8 cellular contexts compared by ENCODE assay signal in genomic region chr20:50292324-50293243, GRCh38.
DNase-seq lines count a peak whose midpoint lies in the region; ATAC-seq and TF ChIP-seq lines count a peak whose summit lies in the region.

No MANE protein-coding gene starts in this region.

- in situ Hi-C loops in gastrocnemius medialis (cut with MboI; ENCODE audit: low sequenced_read_pairs in 4 of 4): loop anchor here in 2 of 4 donors (25.0 kb wide), 2 partner anchors 95 to 170 kb away; no protein-coding TSS in a partner anchor

- ATAC-seq in gastrocnemius medialis: peak; percentile 76 to 84
- ATAC-seq in HG03439 (IDR thresholded peaks at IDR 0.05; ENCODE audit: unreplicated experiment): no peak
- no peak for ATAC-seq in HG02885 (IDR thresholded peaks at IDR 0.05; ENCODE audit: poor library complexity, unreplicated experiment)
- no peak for ATAC-seq in HG02642 (IDR thresholded peaks at IDR 0.05; ENCODE audit: poor library complexity, unreplicated experiment)

- H3K4me2 ChIP-seq in BLaER1 treated with 17β-estradiol and CSF1 and Interleukin-3, amounts not matched to agents 10 nM and 100 nM: peak overlapping the region; percentile 12 to 90 (median 65); a peak in 19 of 22 replicates

- TF ChIP-seq CTCF in ascending aorta (IDR thresholded peaks at IDR 0.05): no peak
- TF ChIP-seq CTCF in gastrocnemius medialis (IDR thresholded peaks at IDR 0.05 in 4 of 5, conservative IDR thresholded peaks at IDR 0.05 in 1 of 5): no peak

- DNase-seq in LHCN-M2 (ENCODE audit: low read depth) (peak; percentile 91), ascending aorta (ENCODE audit: low spot score in 2 of 2) (peak; percentile 82 to 93), hypothalamus (lab: John Stamatoyannopoulos, UW) (peak in 43 of 51 donors; percentile 8 to 90 (median 69)), gastrocnemius medialis (peak; percentile 89 to 92)

- peak overlapping the region in 10 of 11 experiments; percentile 4 to 74 (median 48); a peak in 16 of 22 replicates for H3K27ac ChIP-seq in BLaER1 treated with 17β-estradiol and CSF1 and Interleukin-3, amounts not matched to agents 10 nM and 100 nM
- H3K27ac ChIP-seq in ascending aorta (peak overlapping the region; percentile 66 to 79), gastrocnemius medialis (peak overlapping the region; percentile 83 to 95 (median 85))

- no peaks in the 10 kb centered on the region for H3K9me3 ChIP-seq in BLaER1 treated with 17β-estradiol and CSF1 and Interleukin-3, amounts not matched to agents 10 nM and 100 nM (replicated peaks in 1 of 11)
- H3K9me3 ChIP-seq in ascending aorta: no peaks in the 10 kb centered on the region
- H3K9me3 ChIP-seq in gastrocnemius medialis: no peaks in the 10 kb centered on the region

- no peaks in the 10 kb centered on the region for H3K36me3 ChIP-seq in BLaER1 treated with 17β-estradiol and CSF1 and Interleukin-3, amounts not matched to agents 10 nM and 100 nM
- H3K36me3 ChIP-seq in ascending aorta (no peaks in the 10 kb centered on the region), gastrocnemius medialis (no peaks in the 10 kb centered on the region)

- H3K4me3 ChIP-seq in BLaER1 treated with 17β-estradiol and CSF1 and Interleukin-3, amounts not matched to agents 10 nM and 100 nM: 0 out of 20 replicates have a peak overlapping the region, but pooled peaks of 1 of the 10 experiments have one; percentile 32
- no peak overlapping the region for H3K4me3 ChIP-seq in ascending aorta
- no peak overlapping the region for H3K4me3 ChIP-seq in gastrocnemius medialis

- H3K9ac ChIP-seq in BLaER1 treated with 17β-estradiol and CSF1 and Interleukin-3, amounts not matched to agents 10 nM and 100 nM: peak overlapping the region in 7 of 11 experiments; percentile 10 to 61 (median 49); a peak in 10 of 22 replicates

- TF ChIP-seq POLR2A in gastrocnemius medialis (IDR thresholded peaks at IDR 0.05): peak; percentile 32

- H4K20me1 ChIP-seq in BLaER1 treated with 17β-estradiol and CSF1 and Interleukin-3, amounts not matched to agents 10 nM and 100 nM: peaks cover 0 to 15% (median 0%) of the 10 kb centered on the region in 11 experiments; a peak in 3 of 22 replicates

- H3K4me1 ChIP-seq in BLaER1 treated with 17β-estradiol and CSF1 and Interleukin-3, amounts not matched to agents 10 nM and 100 nM: peaks cover 29 to 72% (median 53%) of the 10 kb centered on the region in 10 experiments
- H3K4me1 ChIP-seq in ascending aorta (peaks cover 8 to 15% of the 10 kb centered on the region in 2 donors), gastrocnemius medialis (peaks cover 19 to 21% of the 10 kb centered on the region in 2 donors)

- intact Hi-C loops in ascending aorta (cut with DNase I): no loop called here
- intact Hi-C loops in gastrocnemius medialis (cut with DNase I; ENCODE audit: low total_unique reads): loop anchor here (5.0 to 10.0 kb wide), 3 partner anchors 85 to 178 kb away; partner anchors contain the start of gene UBE2V1

- peaks cover 0 to 23% (median 7%) of the 10 kb centered on the region in 11 experiments; a peak in 13 of 22 replicates for H3K27me3 ChIP-seq in BLaER1 treated with 17β-estradiol and CSF1 and Interleukin-3, amounts not matched to agents 10 nM and 100 nM
- H3K27me3 ChIP-seq in ascending aorta (no peaks in the 10 kb centered on the region), gastrocnemius medialis (no peaks in the 10 kb centered on the region)

Comparison
In these comparisons a context has a peak if more than half of its experiments do, and no peak if none do; other contexts are left out.
1. ATAC-seq: peak in gastrocnemius medialis (2 of 2); none in HG03439 (single experiment), HG02885 (single experiment) and HG02642 (single experiment).
2. Peak in every context shown above with its lines, with median percentiles within 50 percentile points of each other: H3K27ac ChIP-seq and DNase-seq.